ENCODE assay signal across 18 cellular contexts in the genomic region with DNA sequence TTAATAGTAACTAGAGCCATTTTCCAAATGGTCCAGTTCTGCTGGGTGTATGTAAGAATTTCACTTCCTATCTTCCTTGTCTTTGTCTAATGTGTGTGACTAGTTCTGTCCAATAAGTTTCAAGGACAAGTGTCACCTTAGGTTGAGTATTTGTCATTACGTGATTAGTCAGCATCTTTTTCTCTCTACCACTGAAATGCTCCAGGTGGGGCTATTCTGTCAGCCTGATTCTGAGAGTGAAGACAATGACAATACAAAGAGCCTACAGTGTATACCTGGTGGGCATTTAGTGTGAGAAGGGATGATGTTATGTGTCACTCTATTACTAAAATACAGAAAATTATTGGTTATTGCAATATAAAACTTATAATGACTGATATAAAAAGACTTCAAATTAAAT.
DNase-seq lines count a peak whose midpoint lies in the region; FAIRE-seq and TF ChIP-seq lines count a peak whose summit lies in the region.
"Had no signal": no experiment of that assay in that cellular context is flagged by ENCODE, and none has a peak within 500 bp of the region (broad histone marks: within the 10 kb centered on the region; RNA-seq: fewer than 3 reads in every experiment).

No MANE protein-coding gene starts in this region.

- no peak for TF ChIP-seq POLR2A in GM12892 (IDR thresholded peaks at IDR 0.05; ENCODE audit: low read depth, low read length)

- in situ Hi-C loops in mammary epithelial cell (cut with MboI; ENCODE audit: low sequenced_read_pairs in 2 of 2) = no loop called here

- H3K79me1 ChIP-seq in neuronal stem cell (ENCODE audit: low read depth, low read length) = no peaks in the 10 kb centered on the region

- WGBS in neuronal stem cell (ENCODE audit: extremely low coverage in 2 of 2, insufficient read length in 2 of 2, insufficient replicate concordance in 1 of 2), 2 donors = no CpG with 5 or more reads among the region's 1 CpG
- WGBS in mammary epithelial cell (ENCODE audit: low coverage, missing lambda C conversion rate) = 100% methylated on average over 1 of the region's 1 CpG

- no peak overlapping the region for H3K9ac ChIP-seq in OCI-LY3 (ENCODE audit: low read length)
- no peak overlapping the region for H3K9ac ChIP-seq in neuronal stem cell (ENCODE audit: low read depth, low read length, poor library complexity)
- H3K9ac ChIP-seq in mammary epithelial cell (ENCODE audit: insufficient read depth, low read length) = no peak overlapping the region

- CTCF ChIA-PET in mammary epithelial cell (lab: Charles Lee; ENCODE audit: low non-redundant PET) = no interaction called here

- H3K4me3 ChIP-seq in H7 (ENCODE audit: insufficient read depth, low read depth, low read length) (no peak overlapping the region), OCI-LY3 (ENCODE audit: low read length) (no peak overlapping the region), neuronal stem cell (ENCODE audit: low read length in 2 of 2) (no peak overlapping the region), mammary epithelial cell (replicated peaks in 1 of 3; ENCODE audit: insufficient read depth in 1 of 3, low read depth in 2 of 3, low read length in 3 of 3) (no peak overlapping the region)
- H3K4me3 ChIP-seq: psoas muscle had no signal

- DNase-seq in GM10266 (ENCODE audit: extremely low spot score) (no peak), H7 (peak; percentile 6), iPS-NIHi7 (ENCODE audit: extremely low spot score) (peak; percentile 36), neuronal stem cell (ENCODE audit: low spot score) (no peak), NCI-H2227 treated with DMSO at 0.1 percent for 48 hours (lab: John Stamatoyannopoulos, UW) (no peak), GM12892 (ENCODE audit: insufficient read length) (no peak), mammary epithelial cell (no peak)
- DNase-seq: activated CD4-positive, alpha-beta memory T cell treated with anti-CD3 and anti-CD28 coated beads for 36 hours; activated naive CD4-positive, alpha-beta T cell; anterior cingulate cortex; effector memory CD8-positive, alpha-beta T cell; head of caudate nucleus; kidney; MV-4-11; psoas muscle; Right ventricle myocardium superior; T-helper 1 cell had no signal

- no peak overlapping the region for H3K23ac ChIP-seq in neuronal stem cell (ENCODE audit: low read depth, low read length, poor library complexity)

- H3K27ac ChIP-seq in OCI-LY3 (ENCODE audit: low read length) = no peak overlapping the region
- H3K27ac ChIP-seq in neuronal stem cell (replicated peaks; ENCODE audit: low read length) = no peak overlapping the region
- H3K27ac ChIP-seq in mammary epithelial cell (ENCODE audit: insufficient read depth, low read depth, low read length) = no peak overlapping the region
- H3K27ac ChIP-seq: psoas muscle had no signal

- no peak overlapping the region for H2AK5ac ChIP-seq in neuronal stem cell (ENCODE audit: low read depth, low read length)

- no peaks in the 10 kb centered on the region for H3K9me3 ChIP-seq in OCI-LY3 (ENCODE audit: insufficient read depth, low read length)
- peaks cover 1 to 2% of the 10 kb centered on the region in 2 donors for H3K9me3 ChIP-seq in neuronal stem cell (replicated peaks in 1 of 2; ENCODE audit: control insufficient read depth in 2 of 2, insufficient read depth in 1 of 2, low read depth in 1 of 2, low read length in 2 of 2)
- no peaks in the 10 kb centered on the region for H3K9me3 ChIP-seq in mammary epithelial cell (replicated peaks; ENCODE audit: insufficient read depth, low read length)
- H3K9me3 ChIP-seq: psoas muscle had no signal

- intact Hi-C loops in mammary epithelial cell (cut with micrococcal nuclease) = no loop called here

- H4K91ac ChIP-seq in neuronal stem cell (ENCODE audit: low read depth, low read length, poor library complexity) = no peak overlapping the region

- no peak overlapping the region for H3K4ac ChIP-seq in neuronal stem cell (ENCODE audit: low read length)

- H3K36me3 ChIP-seq in H7 (replicated peaks; ENCODE audit: control insufficient read depth, insufficient read depth, low read length) (no peaks in the 10 kb centered on the region), OCI-LY3 (replicated peaks; ENCODE audit: low read depth, low read length) (no peaks in the 10 kb centered on the region), neuronal stem cell (replicated peaks in 1 of 2; ENCODE audit: control insufficient read depth in 2 of 2, insufficient read depth in 2 of 2, low read length in 2 of 2) (no peaks in the 10 kb centered on the region), mammary epithelial cell (ENCODE audit: insufficient read depth, low read length) (no peaks in the 10 kb centered on the region)

- no peaks in the 10 kb centered on the region for H3K79me2 ChIP-seq in OCI-LY3 (ENCODE audit: low read length)
- no peaks in the 10 kb centered on the region for H3K79me2 ChIP-seq in mammary epithelial cell (ENCODE audit: insufficient read depth, low read length)

- H2BK5ac ChIP-seq in neuronal stem cell (ENCODE audit: low read length) = no peak overlapping the region

- H4K8ac ChIP-seq in neuronal stem cell (ENCODE audit: low read depth, low read length) = no peak overlapping the region

- H3K14ac ChIP-seq in neuronal stem cell (ENCODE audit: low read length) = no peak overlapping the region

- no peak overlapping the region for H2BK12ac ChIP-seq in neuronal stem cell (ENCODE audit: low read length)

- no peak for FAIRE-seq in GM12892 (lab: Jason Lieb, UNC)
- FAIRE-seq: kidney had no signal

- H3K4me1 ChIP-seq in OCI-LY3 (ENCODE audit: low read length) = 0 out of 2 replicates have a peak, but pooled peaks cover 3% of the 10 kb centered on the region
- H3K4me1 ChIP-seq in neuronal stem cell (ENCODE audit: control insufficient read depth in 2 of 2, insufficient read depth in 1 of 2, low read depth in 1 of 2, low read length in 2 of 2) = no peaks in the 10 kb centered on the region
- H3K4me1 ChIP-seq in mammary epithelial cell (ENCODE audit: insufficient read depth, low read length) = no peaks in the 10 kb centered on the region
- H3K4me1 ChIP-seq: psoas muscle had no signal

- H2BK120ac ChIP-seq in neuronal stem cell (ENCODE audit: low read depth, low read length) = no peak overlapping the region

- TF ChIP-seq CTCF in GM10266 (IDR thresholded peaks at IDR 0.05; ENCODE audit: control insufficient read depth, insufficient read depth, low read depth, missing control alignments) (peak; percentile 17), OCI-LY3 (IDR thresholded peaks at IDR 0.05; ENCODE audit: low read depth, low read length) (peak; percentile 60), mammary epithelial cell (conservative IDR thresholded peaks at IDR 0.05 in 1 of 2, IDR thresholded peaks at IDR 0.05 in 1 of 2; ENCODE audit: extremely low read depth in 1 of 2, insufficient read depth in 1 of 2, low read depth in 1 of 2, low read length in 2 of 2) (no peak)

- H2AFZ ChIP-seq in OCI-LY3 (ENCODE audit: low read depth, low read length) (no peak overlapping the region), neuronal stem cell (ENCODE audit: low read length) (no peak overlapping the region), mammary epithelial cell (ENCODE audit: low read depth, low read length) (no peak overlapping the region)

- H3K18ac ChIP-seq in neuronal stem cell (ENCODE audit: low read length) = no peak overlapping the region

- H3K27me3 ChIP-seq in H7 (ENCODE audit: control insufficient read depth, insufficient read depth, low read length) (no peaks in the 10 kb centered on the region), OCI-LY3 (ENCODE audit: low read depth, low read length) (no peaks in the 10 kb centered on the region), neuronal stem cell (ENCODE audit: control insufficient read depth in 3 of 3, insufficient read depth in 3 of 3, low read depth in 1 of 3, low read length in 3 of 3) (no peaks in the 10 kb centered on the region), mammary epithelial cell (ENCODE audit: insufficient read depth, low read length) (no peaks in the 10 kb centered on the region)

- H4K20me1 ChIP-seq in OCI-LY3 (ENCODE audit: insufficient read depth, low read length) (no peaks in the 10 kb centered on the region), mammary epithelial cell (ENCODE audit: insufficient read depth, low read length) (no peaks in the 10 kb centered on the region)

- H2BK15ac ChIP-seq in neuronal stem cell (ENCODE audit: low read length) = no peak overlapping the region

- no peak overlapping the region for H3K4me2 ChIP-seq in OCI-LY3 (ENCODE audit: low read length)
- no peak overlapping the region for H3K4me2 ChIP-seq in neuronal stem cell (ENCODE audit: insufficient read depth, low read length, poor library complexity, severe bottlenecking)
- no peak overlapping the region for H3K4me2 ChIP-seq in mammary epithelial cell (ENCODE audit: insufficient read depth, low read depth, low read length)

- dilution Hi-C loops in mammary epithelial cell (cut with HindIII; ENCODE audit: low sequenced_read_pairs) = no loop called here

- no TSS peak for BruUV-seq in mammary epithelial cell (replicated peaks; lab: Mats Ljungman, UMichigan)

Comparison
In these comparisons a context has a peak if more than half of its experiments do, and no peak if none do; other contexts are left out.
1. DNase-seq: peak in H7 (single experiment) and iPS-NIHi7 (single experiment); none in GM10266 (single experiment), neuronal stem cell (single experiment), NCI-H2227 treated with DMSO at 0.1 percent for 48 hours (single experiment), GM12892 (single experiment) and mammary epithelial cell (single experiment).
2. CTCF ChIP-seq: peak in GM10266 (single experiment) and OCI-LY3 (single experiment); none in mammary epithelial cell (0 of 2).